Comparison of ENCODE assay signal across 1 cellular context in genomic region chr10:69061305-69062161, GRCh38.
A peak's percentile ranks its signal among the peaks of the same experiment; 100 is the strongest.
TF ChIP-seq lines count a peak whose summit lies in the region.

No MANE protein-coding gene starts in this region.

TF ChIP-seq in GM12878, 131 proteins besides CTCF, POLR2A, EP300 and RAD21 (continued from another document):
- TF ChIP-seq ZNF687 (IDR thresholded peaks at IDR 0.05) (peak; percentile 93), POLR2AphosphoS2 (IDR thresholded peaks at IDR 0.05; ENCODE audit: low read depth, low read length) (no peak), PKNOX1 (IDR thresholded peaks at IDR 0.05) (0 out of 2 replicates have a peak, but pooled peaks have one; percentile 12), SMAD1 (IDR thresholded peaks at IDR 0.05; ENCODE audit: low read depth, partially characterized antibody) (no peak), JUNB (IDR thresholded peaks at IDR 0.05) (no peak), NR2F1 (conservative IDR thresholded peaks at IDR 0.05) (peak; percentile 45; the same call in 1 of the 2 replicates), LARP7 (IDR thresholded peaks at IDR 0.05) (peak; percentile 40; the same call in 1 of the 2 replicates), NBN (IDR thresholded peaks at IDR 0.05) (0 out of 2 replicates have a peak, but pooled peaks have one; percentile 39), WRNIP1 (IDR thresholded peaks at IDR 0.05; ENCODE audit: borderline replicate concordance, low read depth, low read length) (no peak), IKZF2 (IDR thresholded peaks at IDR 0.05) (peak; percentile 83 to 86), SMARCA5 (IDR thresholded peaks at IDR 0.05) (peak; percentile 29; the same call in 1 of the 2 replicates), TCF3 (IDR thresholded peaks at IDR 0.05; ENCODE audit: borderline replicate concordance, insufficient read depth, low read depth, low read length) (no peak), IRF3 (IDR thresholded peaks at IDR 0.05) (no peak), SMC3 (IDR thresholded peaks at IDR 0.05; ENCODE audit: borderline replicate concordance, low read length) (no peak), CBX3 (IDR thresholded peaks at IDR 0.05; ENCODE audit: borderline replicate concordance, low read depth) (no peak), TBL1XR1 (IDR thresholded peaks at IDR 0.05; ENCODE audit: low read depth, low read length) (no peak), HSF1 (IDR thresholded peaks at IDR 0.05; ENCODE audit: low read depth, low read length) (no peak), ZSCAN29 (IDR thresholded peaks at IDR 0.05) (0 out of 2 replicates have a peak, but pooled peaks have one; percentile 13)
- TF ChIP-seq, protein P1, sequence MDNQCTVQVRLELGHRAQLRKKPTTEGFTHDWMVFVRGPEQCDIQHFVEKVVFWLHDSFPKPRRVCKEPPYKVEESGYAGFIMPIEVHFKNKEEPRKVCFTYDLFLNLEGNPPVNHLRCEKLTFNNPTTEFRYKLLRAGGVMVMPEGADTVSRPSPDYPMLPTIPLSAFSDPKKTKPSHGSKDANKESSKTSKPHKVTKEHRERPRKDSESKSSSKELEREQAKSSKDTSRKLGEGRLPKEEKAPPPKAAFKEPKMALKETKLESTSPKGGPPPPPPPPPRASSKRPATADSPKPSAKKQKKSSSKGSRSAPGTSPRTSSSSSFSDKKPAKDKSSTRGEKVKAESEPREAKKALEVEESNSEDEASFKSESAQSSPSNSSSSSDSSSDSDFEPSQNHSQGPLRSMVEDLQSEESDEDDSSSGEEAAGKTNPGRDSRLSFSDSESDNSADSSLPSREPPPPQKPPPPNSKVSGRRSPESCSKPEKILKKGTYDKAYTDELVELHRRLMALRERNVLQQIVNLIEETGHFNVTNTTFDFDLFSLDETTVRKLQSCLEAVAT (IDR thresholded peaks at IDR 0.05): 0 out of 2 replicates have a peak, but pooled peaks have one; percentile 45
- TF ChIP-seq, protein P2, sequence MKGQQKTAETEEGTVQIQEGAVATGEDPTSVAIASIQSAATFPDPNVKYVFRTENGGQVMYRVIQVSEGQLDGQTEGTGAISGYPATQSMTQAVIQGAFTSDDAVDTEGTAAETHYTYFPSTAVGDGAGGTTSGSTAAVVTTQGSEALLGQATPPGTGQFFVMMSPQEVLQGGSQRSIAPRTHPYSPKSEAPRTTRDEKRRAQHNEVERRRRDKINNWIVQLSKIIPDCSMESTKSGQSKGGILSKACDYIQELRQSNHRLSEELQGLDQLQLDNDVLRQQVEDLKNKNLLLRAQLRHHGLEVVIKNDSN (IDR thresholded peaks at IDR 0.05; ENCODE audit: borderline replicate concordance, extremely low read length, insufficient read depth, low read depth, low read length): no peak
